Comparison of ENCODE assay signal across 7 cellular contexts in genomic region chr16:88185976-88186888, GRCh38.
A peak's percentile ranks its signal among the peaks of the same experiment; 100 is the strongest.
DNase-seq lines count a peak whose midpoint lies in the region; TF ChIP-seq lines count a peak whose summit lies in the region.
"Not testable (repeated sequence)": the region's sequence is repeated elsewhere in the genome, so short reads cannot be mapped to it uniquely, and the experiment has no call there.

No MANE protein-coding gene starts in this region.

- H2AK5ac ChIP-seq in mesenchymal stem cell (ENCODE audit: low read length, severe bottlenecking), result not testable (repeated sequence)

- intact Hi-C loops in colonic mucosa (cut with DNase I), result not testable (repeated sequence)

- not testable (repeated sequence) for H3K27me3 Mint-ChIP-seq in HFFc6 (ENCODE audit: insufficient read depth); activated naive CD4-positive, alpha-beta T cell treated with anti-CD3 and anti-CD28 coated beads, Interleukin-2, amount 50 U/mL, for 24 hours

- POLR2A ChIA-PET in BJ (lab: Charles Lee), result not testable (repeated sequence)

- DNase-seq in BJ (ENCODE audit: low read depth) (peak; percentile 48), HFFc6 (peak; percentile 75), colonic mucosa (peak; percentile 13), fibroblast of villous mesenchyme (ENCODE audit: low read depth) (peak; percentile 67), mesenchymal stem cell (peak; percentile 72)

- H2BK5ac ChIP-seq in mesenchymal stem cell (ENCODE audit: low read depth, low read length, poor library complexity, severe bottlenecking), result peak overlapping the region; percentile 89

- H3K9ac ChIP-seq in colonic mucosa (ENCODE audit: low read depth in 2 of 2, low read length in 2 of 2), result not testable (repeated sequence)
- H3K9ac ChIP-seq in mesenchymal stem cell (ENCODE audit: low read length), result peak overlapping the region; percentile 74

- not testable (repeated sequence) for H2BK12ac ChIP-seq in mesenchymal stem cell (ENCODE audit: low read length in 2 of 2)

- not testable (repeated sequence) for TF ChIP-seq CTCF in BJ (IDR thresholded peaks at IDR 0.05; ENCODE audit: insufficient read depth, low read depth, low read length); HFFc6 (IDR thresholded peaks at IDR 0.05); colonic mucosa (IDR thresholded peaks at IDR 0.05); fibroblast of villous mesenchyme (IDR thresholded peaks at IDR 0.05; ENCODE audit: insufficient read depth, low read depth, low read length)

- CTCF ChIA-PET in BJ (lab: Yijun Ruan, JAX), result interaction anchor here (0.6 kb wide), 2 partner anchors 199 to 748 kb away, joined by 3 read pairs; no protein-coding TSS in a partner anchor

- 78% methylated on average over 40 of the region's 55 CpGs for WGBS in mesenchymal stem cell

- peak overlapping the region; percentile 75 for H3K4me3 Mint-ChIP-seq in HFFc6
- not testable (repeated sequence) for H3K4me3 Mint-ChIP-seq in activated naive CD4-positive, alpha-beta T cell treated with anti-CD3 and anti-CD28 coated beads, Interleukin-2, amount 50 U/mL, for 24 hours

- H2BK15ac ChIP-seq in mesenchymal stem cell (ENCODE audit: low read depth, poor library complexity, severe bottlenecking), result not testable (repeated sequence)

- not testable (repeated sequence) for H3K27ac ChIP-seq in colonic mucosa
- H3K27ac ChIP-seq in mesenchymal stem cell (ENCODE audit: low read length, poor library complexity, severe bottlenecking) (peak overlapping the region; percentile 91), skin epidermis (peak overlapping the region in 12 of 21 experiments; percentile 22 to 88 (median 62))

- H3K36me3 ChIP-seq in BJ (ENCODE audit: control insufficient read depth, insufficient read depth, low read length); colonic mucosa; mesenchymal stem cell (ENCODE audit: control insufficient read depth in 1 of 2, insufficient read depth in 2 of 2, low read depth in 1 of 2, low read length in 2 of 2): not testable (repeated sequence)

- H3K36me3 Mint-ChIP-seq in HFFc6 (ENCODE audit: low read depth), result peaks cover 26% of the 10 kb centered on the region
- not testable (repeated sequence) for H3K36me3 Mint-ChIP-seq in activated naive CD4-positive, alpha-beta T cell treated with anti-CD3 and anti-CD28 coated beads, Interleukin-2, amount 50 U/mL, for 24 hours

- not testable (repeated sequence) for H2BK120ac ChIP-seq in mesenchymal stem cell (ENCODE audit: low read depth, low read length)

- H2AFZ ChIP-seq in mesenchymal stem cell (ENCODE audit: low read depth, low read length), result not testable (repeated sequence)

- not testable (repeated sequence) for H3K9me3 ChIP-seq in colonic mucosa; mesenchymal stem cell (ENCODE audit: control insufficient read depth, low read length)

- H3K4me1 ChIP-seq in colonic mucosa, result not testable (repeated sequence)
- peaks cover 16% of the 10 kb centered on the region for H3K4me1 ChIP-seq in mesenchymal stem cell (ENCODE audit: control insufficient read depth, insufficient read depth, low read depth, low read length)

- not testable (repeated sequence) for H3K23ac ChIP-seq in mesenchymal stem cell (ENCODE audit: low read length in 2 of 2)

- H3K4me3 ChIP-seq in BJ (ENCODE audit: low read depth, low read length) (peak overlapping the region; percentile 18), fibroblast of villous mesenchyme (ENCODE audit: low read depth, low read length) (peak overlapping the region; percentile 21), mesenchymal stem cell (ENCODE audit: insufficient read depth in 1 of 2, low read depth in 1 of 2, low read length in 2 of 2) (peak overlapping the region; percentile 1 to 78), skin epidermis (peak overlapping the region in 2 of 7 experiments; percentile 10 to 22)
- H3K4me3 ChIP-seq in colonic mucosa, result not testable (repeated sequence)

- not testable (repeated sequence) for H3K79me1 ChIP-seq in mesenchymal stem cell (replicated peaks; ENCODE audit: low read length, poor library complexity, severe bottlenecking)

- not testable (repeated sequence) for H3K4ac ChIP-seq in mesenchymal stem cell (ENCODE audit: low read depth in 1 of 2, low read length in 2 of 2)

- peak overlapping the region; percentile 55 for H4K8ac ChIP-seq in mesenchymal stem cell (ENCODE audit: low read length)

- peaks cover 19% of the 10 kb centered on the region for H3K9me3 Mint-ChIP-seq in HFFc6
- not testable (repeated sequence) for H3K9me3 Mint-ChIP-seq in activated naive CD4-positive, alpha-beta T cell treated with anti-CD3 and anti-CD28 coated beads, Interleukin-2, amount 50 U/mL, for 24 hours

- H3K4me1 Mint-ChIP-seq in HFFc6 (ENCODE audit: low read depth), result peaks cover 38% of the 10 kb centered on the region
- H3K4me1 Mint-ChIP-seq in activated naive CD4-positive, alpha-beta T cell treated with anti-CD3 and anti-CD28 coated beads, Interleukin-2, amount 50 U/mL, for 24 hours, result not testable (repeated sequence)

- H4K91ac ChIP-seq in mesenchymal stem cell (ENCODE audit: low read length), result not testable (repeated sequence)

- peak overlapping the region in 1 of 2 experiments; percentile 50 for H3K18ac ChIP-seq in mesenchymal stem cell (ENCODE audit: low read depth in 1 of 2, low read length in 2 of 2)

- H3K27me3 ChIP-seq in BJ (ENCODE audit: control insufficient read depth, insufficient read depth, low read length); colonic mucosa; mesenchymal stem cell (ENCODE audit: control insufficient read depth in 1 of 2, insufficient read depth in 1 of 2, low read length in 2 of 2): not testable (repeated sequence)

- peak overlapping the region in 1 of 2 experiments; percentile 18 for H3K14ac ChIP-seq in mesenchymal stem cell (ENCODE audit: low read length in 2 of 2)

- H3K27ac Mint-ChIP-seq in HFFc6, result peak overlapping the region; percentile 84
- peak overlapping the region; percentile 43 for H3K27ac Mint-ChIP-seq in activated naive CD4-positive, alpha-beta T cell treated with anti-CD3 and anti-CD28 coated beads, Interleukin-2, amount 50 U/mL, for 24 hours

- H3K4me2 ChIP-seq in mesenchymal stem cell (ENCODE audit: low read length, poor library complexity, severe bottlenecking), result peak overlapping the region; percentile 39

Comparison
In these comparisons a context has a peak if more than half of its experiments do, and no peak if none do; other contexts are left out.
1. DNase-seq: peak in every context shown above with its lines; median percentile 75 in HFFc6; 72 in mesenchymal stem cell; 67 in fibroblast of villous mesenchyme; 48 in BJ; 13 in colonic mucosa.